ENCODE assay signal across 8 cellular contexts in the genomic region with DNA sequence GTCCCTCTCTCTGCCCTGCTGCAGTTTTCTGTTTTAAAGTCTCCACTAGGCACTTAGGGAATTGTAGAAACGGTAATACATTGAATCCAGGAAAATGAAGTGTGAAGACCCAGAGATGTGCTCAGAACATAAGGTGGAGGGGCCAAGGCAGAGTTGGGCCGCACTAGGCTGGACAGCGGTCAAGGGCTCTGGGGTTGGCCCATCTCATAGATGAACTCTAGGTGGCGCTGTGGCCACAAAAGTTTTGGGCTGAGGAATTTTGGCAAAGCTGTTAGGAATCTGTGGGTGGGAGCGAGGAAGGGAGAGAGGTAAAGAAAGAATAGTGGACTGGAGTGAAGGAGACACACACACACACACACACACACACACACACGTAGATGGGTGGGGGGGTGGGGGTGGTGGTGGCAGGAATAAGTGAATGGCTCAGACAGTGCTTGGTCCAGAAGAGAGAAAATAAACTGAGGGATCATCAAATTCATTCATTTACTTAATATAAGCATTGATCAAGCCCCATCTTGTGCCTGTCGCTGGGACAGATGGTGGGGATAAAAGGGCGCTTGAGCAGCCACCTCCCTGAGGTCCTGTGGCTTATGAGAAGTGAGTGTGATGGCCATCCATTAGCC.
A peak's percentile ranks its signal among the peaks of the same experiment; 100 is the strongest.
DNase-seq lines count a peak whose midpoint lies in the region; ATAC-seq and TF ChIP-seq lines count a peak whose summit lies in the region.

No MANE protein-coding gene starts in this region.

- no peaks in the 10 kb centered on the region for H3K9me3 ChIP-seq in WERI-Rb-1 (ENCODE audit: severe bottlenecking)

- no peaks in the 10 kb centered on the region for H3K27me3 ChIP-seq in WERI-Rb-1 (ENCODE audit: insufficient read depth, low read depth, severe bottlenecking)

- ATAC-seq in left ventricle myocardium superior: peak; percentile 79
- ATAC-seq in stimulated activated naive B cell treated with anti-CD40 and anti-IgM and Interleukin-4, amounts not matched to agents 10 μg/mL and 1 μg/mL and 100 μg/mL, for 72 hours (replicated peaks): no peak
- ATAC-seq in HG03354 (IDR thresholded peaks at IDR 0.05; ENCODE audit: poor library complexity, severe bottlenecking, unreplicated experiment): no peak
- ATAC-seq in GM21367 (IDR thresholded peaks at IDR 0.05; ENCODE audit: unreplicated experiment): no peak

- H3K4me3 ChIP-seq in WERI-Rb-1 (ENCODE audit: low read depth, low read length): no peak overlapping the region

- H3K27ac ChIP-seq in WERI-Rb-1: no peak overlapping the region

- H3K9me3 Mint-ChIP-seq in CD14-positive monocyte: peaks cover 2 to 15% (median 4%) of the 10 kb centered on the region in 7 donors
- peaks cover 11 to 20% of the 10 kb centered on the region in 2 donors for H3K9me3 Mint-ChIP-seq in stimulated activated naive B cell treated with anti-CD40 and anti-IgM and Interleukin-4, amounts not matched to agents 10 μg/mL and 1 μg/mL and 100 μg/mL, for 72 hours

- H3K27ac Mint-ChIP-seq in CD14-positive monocyte: no peak overlapping the region
- peak overlapping the region; percentile 33 for H3K27ac Mint-ChIP-seq in stimulated activated naive B cell treated with anti-CD40 and anti-IgM and Interleukin-4, amounts not matched to agents 10 μg/mL and 1 μg/mL and 100 μg/mL, for 72 hours

- no peak for DNase-seq in CD14-positive monocyte (ENCODE audit: low spot score)
- peak; percentile 62 for DNase-seq in HuH-7.5 (ENCODE audit: low spot score)
- peak; percentile 46 for DNase-seq in WERI-Rb-1
- peak; percentile 60 for DNase-seq in left ventricle myocardium superior
- no peak for DNase-seq in stimulated activated naive B cell treated with anti-CD40 and anti-IgM and Interleukin-4, amounts not matched to agents 10 μg/mL and 1 μg/mL and 100 μg/mL, for 72 hours
- no peak for DNase-seq in stimulated activated naive CD4-positive, alpha-beta T cell treated with Interleukin-2 at 50 U/mL for 16 hours (lab: John Stamatoyannopoulos, UW)

- no peaks in the 10 kb centered on the region for H3K36me3 Mint-ChIP-seq in CD14-positive monocyte
- peaks cover 0 to 2% of the 10 kb centered on the region in 2 donors for H3K36me3 Mint-ChIP-seq in stimulated activated naive B cell treated with anti-CD40 and anti-IgM and Interleukin-4, amounts not matched to agents 10 μg/mL and 1 μg/mL and 100 μg/mL, for 72 hours

- intact Hi-C loops in CD14-positive monocyte (cut with micrococcal nuclease) (no loop called here), left ventricle myocardium superior (cut with micrococcal nuclease) (loop anchor here (5.0 kb wide), 1 partner anchor 324 kb away; no protein-coding TSS in a partner anchor)

- TF ChIP-seq CTCF in CD14-positive monocyte (IDR thresholded peaks at IDR 0.05): peak; percentile 70
- peak; percentile 73 for TF ChIP-seq CTCF in WERI-Rb-1 (IDR thresholded peaks at IDR 0.05; ENCODE audit: low read depth, low read length)

- peaks cover 9 to 22% (median 14%) of the 10 kb centered on the region in 3 donors for H3K27me3 Mint-ChIP-seq in CD14-positive monocyte (ENCODE audit: low read depth in 3 of 3)
- H3K27me3 Mint-ChIP-seq in stimulated activated naive B cell treated with anti-CD40 and anti-IgM and Interleukin-4, amounts not matched to agents 10 μg/mL and 1 μg/mL and 100 μg/mL, for 72 hours: peaks cover 34 to 36% of the 10 kb centered on the region in 2 donors

- H3K36me3 ChIP-seq in WERI-Rb-1: no peaks in the 10 kb centered on the region

- peak overlapping the region in 1 of 2 donors; percentile 40 for H3K4me3 Mint-ChIP-seq in CD14-positive monocyte
- H3K4me3 Mint-ChIP-seq in stimulated activated naive B cell treated with anti-CD40 and anti-IgM and Interleukin-4, amounts not matched to agents 10 μg/mL and 1 μg/mL and 100 μg/mL, for 72 hours: no peak overlapping the region

- H3K4me1 Mint-ChIP-seq in CD14-positive monocyte: no peaks in the 10 kb centered on the region
- H3K4me1 Mint-ChIP-seq in stimulated activated naive B cell treated with anti-CD40 and anti-IgM and Interleukin-4, amounts not matched to agents 10 μg/mL and 1 μg/mL and 100 μg/mL, for 72 hours: no peaks in the 10 kb centered on the region

Comparison
In these comparisons a context has a peak if more than half of its experiments do, and no peak if none do; other contexts are left out.
1. DNase-seq: peak in HuH-7.5 (single experiment), WERI-Rb-1 (single experiment) and left ventricle myocardium superior (single experiment); none in CD14-positive monocyte (single experiment), stimulated activated naive B cell treated with anti-CD40 and anti-IgM and Interleukin-4, amounts not matched to agents 10 μg/mL and 1 μg/mL and 100 μg/mL, for 72 hours (single experiment) and stimulated activated naive CD4-positive, alpha-beta T cell treated with Interleukin-2 at 50 U/mL for 16 hours (single experiment).